In the genomic region with DNA sequence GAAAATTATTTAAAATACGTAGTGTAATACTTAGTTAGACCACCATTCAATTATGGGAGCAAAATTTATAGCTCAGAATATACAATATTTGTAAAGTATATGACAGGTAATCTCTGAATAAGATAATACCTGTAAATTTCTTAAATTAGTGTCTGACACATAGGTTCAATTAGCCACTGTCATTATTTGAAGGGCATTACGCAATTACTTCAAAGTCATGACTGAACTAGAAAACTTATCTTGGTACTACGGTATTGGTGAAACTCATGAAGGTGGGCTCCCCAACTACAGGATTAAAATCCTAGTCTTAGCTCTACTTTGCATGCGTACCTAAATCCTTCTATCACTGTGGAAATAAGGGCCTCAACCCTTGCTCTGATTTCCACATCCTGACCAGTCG, we compare ENCODE assay signal across 24 cellular contexts.
"Had no signal": no experiment of that assay in that cellular context is flagged by ENCODE, and none has a peak within 500 bp of the region (broad histone marks: within the 10 kb centered on the region; RNA-seq: fewer than 3 reads in every experiment).

No MANE protein-coding gene starts in this region.

- H3K4me3 ChIP-seq: stomach, suprapubic skin, testis, thoracic aorta, thyroid gland, tibial artery, tibial nerve, upper lobe of left lung, upper lobe of right lung, uterus, vagina had no signal

- H3K36me3 ChIP-seq: stomach, suprapubic skin, thoracic aorta, thyroid gland, tibial artery, tibial nerve, upper lobe of left lung, upper lobe of right lung, uterus, vagina had no signal

- H3K27me3 ChIP-seq: stomach, suprapubic skin, testis, thyroid gland, tibial artery, tibial nerve, upper lobe of left lung, upper lobe of right lung, uterus, vagina had no signal

- H3K9me3 ChIP-seq: suprapubic skin, testis, thoracic aorta, thyroid gland, tibial artery, tibial nerve, upper lobe of left lung, upper lobe of right lung, uterus, vagina had no signal

- H3K27ac ChIP-seq: stomach, suprapubic skin, testis, thoracic aorta, thyroid gland, tibial artery, tibial nerve, upper lobe of left lung, upper lobe of right lung, uterus, vagina had no signal

- ATAC-seq: stimulated activated effector memory CD8-positive, alpha-beta T cell treated with anti-CD3 and anti-CD28 coated beads, Interleukin-12 subunit alpha, Interleukin-12 subunit beta, amount 100 ng/mL, for 72 hours; stimulated activated memory B cell treated with anti-CD40 and anti-IgM and Interleukin-4, amounts not matched to agents 10 μg/mL and 1 μg/mL and 100 μg/mL, for 72 hours; stimulated activated naive B cell treated with anti-CD40 and anti-IgM and Interleukin-4, amounts not matched to agents 10 μg/mL and 1 μg/mL and 100 μg/mL, for 72 hours; stimulated activated naive CD8-positive, alpha-beta T cell treated with anti-CD3 and anti-CD28 coated beads, Interleukin-15, amount 100 ng/mL, for 72 hours; stimulated activated naive CD8-positive, alpha-beta T cell treated with anti-CD3 and anti-CD28 coated beads, Interleukin-15, Interleukin-2, amounts not matched to agents 100 U/mL and 50 U/mL, for 24 hours; upper lobe of right lung had no signal

- H3K4me1 ChIP-seq: stomach, suprapubic skin, testis, thyroid gland, tibial artery, tibial nerve, upper lobe of left lung, upper lobe of right lung, uterus, vagina had no signal

- DNase-seq: stimulated activated CD4-positive, alpha-beta T cell treated with anti-CD3 and anti-CD28 coated beads, Interleukin-2, amount 100 ng/mL, for 48 hours; stimulated activated CD4-positive, alpha-beta T cell treated with anti-CD3 and anti-CD28 coated beads, Interleukin-4, amount 100 ng/mL, for 1 hour; stimulated activated CD4-positive, alpha-beta T cell treated with anti-CD3 and anti-CD28 coated beads, Interleukin-4, amount 100 ng/mL, for 24 hours; stimulated activated CD4-positive, alpha-beta T cell treated with anti-CD3 and anti-CD28 coated beads, Interleukin-4, amount 100 ng/mL, for 4 hours; stimulated activated CD8-positive, alpha-beta memory T cell treated with anti-CD3 and anti-CD28 coated beads, Interleukin-4, amount 100 ng/mL, for 48 hours; stimulated activated naive B cell treated with anti-CD40 and anti-IgM and Interleukin-4, amounts not matched to agents 10 μg/mL and 1 μg/mL and 100 μg/mL, for 72 hours; stimulated activated naive CD4-positive, alpha-beta T cell; stimulated activated naive CD4-positive, alpha-beta T cell treated with Interleukin-2 at 50 U/mL for 16 hours; stimulated activated naive CD8-positive, alpha-beta T cell treated with anti-CD3 and anti-CD28 coated beads, Interleukin-15, amount 100 ng/mL, for 72 hours; stimulated activated naive CD8-positive, alpha-beta T cell treated with anti-CD3 and anti-CD28 coated beads, Interleukin-15, Interleukin-2, amounts not matched to agents 100 U/mL and 50 U/mL, for 24 hours; stomach; substantia nigra; testis; thyroid gland; tibial artery; upper lobe of left lung; upper lobe of right lung; uterus had no signal
